Comparison of ENCODE assay signal across 1 cellular context in genomic region chr12:113965951-113966797, GRCh38.
TF ChIP-seq lines count a peak whose summit lies in the region.

A gene with protein sequence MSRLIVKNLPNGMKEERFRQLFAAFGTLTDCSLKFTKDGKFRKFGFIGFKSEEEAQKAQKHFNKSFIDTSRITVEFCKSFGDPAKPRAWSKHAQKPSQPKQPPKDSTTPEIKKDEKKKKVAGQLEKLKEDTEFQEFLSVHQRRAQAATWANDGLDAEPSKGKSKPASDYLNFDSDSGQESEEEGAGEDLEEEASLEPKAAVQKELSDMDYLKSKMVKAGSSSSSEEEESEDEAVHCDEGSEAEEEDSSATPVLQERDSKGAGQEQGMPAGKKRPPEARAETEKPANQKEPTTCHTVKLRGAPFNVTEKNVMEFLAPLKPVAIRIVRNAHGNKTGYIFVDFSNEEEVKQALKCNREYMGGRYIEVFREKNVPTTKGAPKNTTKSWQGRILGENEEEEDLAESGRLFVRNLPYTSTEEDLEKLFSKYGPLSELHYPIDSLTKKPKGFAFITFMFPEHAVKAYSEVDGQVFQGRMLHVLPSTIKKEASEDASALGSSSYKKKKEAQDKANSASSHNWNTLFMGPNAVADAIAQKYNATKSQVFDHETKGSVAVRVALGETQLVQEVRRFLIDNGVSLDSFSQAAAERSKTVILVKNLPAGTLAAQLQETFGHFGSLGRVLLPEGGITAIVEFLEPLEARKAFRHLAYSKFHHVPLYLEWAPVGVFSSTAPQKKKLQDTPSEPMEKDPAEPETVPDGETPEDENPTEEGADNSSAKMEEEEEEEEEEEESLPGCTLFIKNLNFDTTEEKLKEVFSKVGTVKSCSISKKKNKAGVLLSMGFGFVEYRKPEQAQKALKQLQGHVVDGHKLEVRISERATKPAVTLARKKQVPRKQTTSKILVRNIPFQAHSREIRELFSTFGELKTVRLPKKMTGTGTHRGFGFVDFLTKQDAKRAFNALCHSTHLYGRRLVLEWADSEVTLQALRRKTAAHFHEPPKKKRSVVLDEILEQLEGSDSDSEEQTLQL (minus strand): TSS chr12:113966325. CDS start chr12:113966227, 98 bp downstream.

TF ChIP-seq in K562, 482 proteins besides CTCF, POLR2A, EP300 and RAD21 (continued from another document and continues in another):
- TF ChIP-seq ARID2 (IDR thresholded peaks at IDR 0.05) (peak; percentile 85), ETV1 (tag; conservative IDR thresholded peaks at IDR 0.05; ENCODE audit: low read depth) (peak; percentile 96), ZKSCAN3 (CRISPR knock-in tag; IDR thresholded peaks at IDR 0.05) (no peak), ZNF282 (CRISPR knock-in tag; IDR thresholded peaks at IDR 0.05) (no peak), RFX5 (IDR thresholded peaks at IDR 0.05; ENCODE audit: low read depth, low read length) (no peak), MYC (IDR thresholded peaks at IDR 0.05; ENCODE audit: low read depth, low read length) (peak; percentile 86), MYC (CRISPR knock-in tag; IDR thresholded peaks at IDR 0.05; ENCODE audit: borderline replicate concordance, low read depth) (no peak), RBM25 (IDR thresholded peaks at IDR 0.05; ENCODE audit: low read depth, low read length, severe bottlenecking) (no peak), PURB (CRISPR knock-in tag; IDR thresholded peaks at IDR 0.05; ENCODE audit: low read depth) (no peak), SPI1 (IDR thresholded peaks at IDR 0.05; ENCODE audit: borderline replicate concordance, low read depth, low read length) (0 out of 2 replicates have a peak, but pooled peaks have one; percentile 15), SMAD1 (IDR thresholded peaks at IDR 0.05; ENCODE audit: low read depth, low read length, partially characterized antibody) (peak; percentile 35), CTBP1 (IDR thresholded peaks at IDR 0.05; ENCODE audit: borderline replicate concordance) (peak; percentile 33; the same call in 1 of the 2 replicates), PHTF2 (CRISPR knock-in tag; IDR thresholded peaks at IDR 0.05) (no peak), SRSF3 (IDR thresholded peaks at IDR 0.05; ENCODE audit: insufficient read depth, low read length) (no peak), CCNT2 (IDR thresholded peaks at IDR 0.05; ENCODE audit: borderline replicate concordance, extremely low read depth, insufficient read length, low read depth, low read length) (no peak), EP400 (IDR thresholded peaks at IDR 0.05) (peak; percentile 66), SOX6 (IDR thresholded peaks at IDR 0.05) (peak; percentile 20; the same call in 1 of the 2 replicates), KLF1 (tag; IDR thresholded peaks at IDR 0.05) (peak; percentile 69; the same call in 1 of the 2 replicates), ARID4B (CRISPR knock-in tag; IDR thresholded peaks at IDR 0.05) (peak; percentile 100), FOSL1 (tag; conservative IDR thresholded peaks at IDR 0.05) (peak; percentile 41; the same call in 1 of the 2 replicates), MYBL2 (IDR thresholded peaks at IDR 0.05; ENCODE audit: low read depth) (no peak), MYBL2 (CRISPR knock-in tag; IDR thresholded peaks at IDR 0.05; ENCODE audit: borderline replicate concordance) (no peak), CLOCK (CRISPR knock-in tag; IDR thresholded peaks at IDR 0.05; ENCODE audit: borderline replicate concordance) (peak; percentile 55; the same call in 1 of the 2 replicates), BHLHE40 (IDR thresholded peaks at IDR 0.05; ENCODE audit: low read length) (peak; percentile 65), HDAC1 (IDR thresholded peaks at IDR 0.05) (peak; percentile 98 to 100), SAP30 (IDR thresholded peaks at IDR 0.05; ENCODE audit: borderline replicate concordance, insufficient read depth, low read depth, low read length, poor library complexity, severe bottlenecking) (peak; percentile 100), SRF (CRISPR knock-in tag; IDR thresholded peaks at IDR 0.05) (peak in 1 of 2 experiments; percentile 95; a peak in 2 of 4 replicates), IRF2 (CRISPR knock-in tag; IDR thresholded peaks at IDR 0.05) (no peak), ATF3 (IDR thresholded peaks at IDR 0.05) (peak; percentile 21; the same call in 1 of the 2 replicates), ATF3 (CRISPR knock-in tag; conservative IDR thresholded peaks at IDR 0.05) (no peak), KAT2B (IDR thresholded peaks at IDR 0.05; ENCODE audit: low read depth, low read length) (no peak), ZNF717 (CRISPR knock-in tag; IDR thresholded peaks at IDR 0.05) (no peak), STAT5B (CRISPR knock-in tag; IDR thresholded peaks at IDR 0.05) (no peak), ZNF324 (CRISPR knock-in tag; IDR thresholded peaks at IDR 0.05) (peak; percentile 61), HEY1 (CRISPR knock-in tag; IDR thresholded peaks at IDR 0.05; ENCODE audit: borderline replicate concordance) (no peak), SMC3 (conservative IDR thresholded peaks at IDR 0.05; ENCODE audit: insufficient read depth, low read depth, low read length) (peak; percentile 43; the same call in 1 of the 2 replicates), TFE3 (CRISPR knock-in tag; IDR thresholded peaks at IDR 0.05) (peak; percentile 96), ZKSCAN1 (IDR thresholded peaks at IDR 0.05; ENCODE audit: low read depth, low read length) (no peak), ELF1 (tag; IDR thresholded peaks at IDR 0.05) (peak; percentile 96), MCM2 (IDR thresholded peaks at IDR 0.05; ENCODE audit: low read depth) (no peak), ZNF584 (CRISPR knock-in tag; IDR thresholded peaks at IDR 0.05; ENCODE audit: low read depth) (no peak), HNRNPLL (IDR thresholded peaks at IDR 0.05; ENCODE audit: low read depth, low read length, poor library complexity, severe bottlenecking) (peak; percentile 43)
- TF ChIP-seq, protein P1, sequence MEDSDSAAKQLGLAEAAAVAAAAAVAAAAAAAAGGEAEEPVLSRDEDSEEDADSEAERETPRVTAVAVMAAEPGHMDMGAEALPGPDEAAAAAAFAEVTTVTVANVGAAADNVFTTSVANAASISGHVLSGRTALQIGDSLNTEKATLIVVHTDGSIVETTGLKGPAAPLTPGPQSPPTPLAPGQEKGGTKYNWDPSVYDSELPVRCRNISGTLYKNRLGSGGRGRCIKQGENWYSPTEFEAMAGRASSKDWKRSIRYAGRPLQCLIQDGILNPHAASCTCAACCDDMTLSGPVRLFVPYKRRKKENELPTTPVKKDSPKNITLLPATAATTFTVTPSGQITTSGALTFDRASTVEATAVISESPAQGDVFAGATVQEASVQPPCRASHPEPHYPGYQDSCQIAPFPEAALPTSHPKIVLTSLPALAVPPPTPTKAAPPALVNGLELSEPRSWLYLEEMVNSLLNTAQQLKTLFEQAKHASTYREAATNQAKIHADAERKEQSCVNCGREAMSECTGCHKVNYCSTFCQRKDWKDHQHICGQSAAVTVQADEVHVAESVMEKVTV (CRISPR knock-in tag; IDR thresholded peaks at IDR 0.05), result peak; percentile 20; the same call in 1 of the 2 replicates
- TF ChIP-seq, protein P2, sequence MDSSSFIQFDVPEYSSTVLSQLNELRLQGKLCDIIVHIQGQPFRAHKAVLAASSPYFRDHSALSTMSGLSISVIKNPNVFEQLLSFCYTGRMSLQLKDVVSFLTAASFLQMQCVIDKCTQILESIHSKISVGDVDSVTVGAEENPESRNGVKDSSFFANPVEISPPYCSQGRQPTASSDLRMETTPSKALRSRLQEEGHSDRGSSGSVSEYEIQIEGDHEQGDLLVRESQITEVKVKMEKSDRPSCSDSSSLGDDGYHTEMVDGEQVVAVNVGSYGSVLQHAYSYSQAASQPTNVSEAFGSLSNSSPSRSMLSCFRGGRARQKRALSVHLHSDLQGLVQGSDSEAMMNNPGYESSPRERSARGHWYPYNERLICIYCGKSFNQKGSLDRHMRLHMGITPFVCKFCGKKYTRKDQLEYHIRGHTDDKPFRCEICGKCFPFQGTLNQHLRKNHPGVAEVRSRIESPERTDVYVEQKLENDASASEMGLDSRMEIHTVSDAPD (CRISPR knock-in tag; IDR thresholded peaks at IDR 0.05), result no peak
- TF ChIP-seq, protein P3, sequence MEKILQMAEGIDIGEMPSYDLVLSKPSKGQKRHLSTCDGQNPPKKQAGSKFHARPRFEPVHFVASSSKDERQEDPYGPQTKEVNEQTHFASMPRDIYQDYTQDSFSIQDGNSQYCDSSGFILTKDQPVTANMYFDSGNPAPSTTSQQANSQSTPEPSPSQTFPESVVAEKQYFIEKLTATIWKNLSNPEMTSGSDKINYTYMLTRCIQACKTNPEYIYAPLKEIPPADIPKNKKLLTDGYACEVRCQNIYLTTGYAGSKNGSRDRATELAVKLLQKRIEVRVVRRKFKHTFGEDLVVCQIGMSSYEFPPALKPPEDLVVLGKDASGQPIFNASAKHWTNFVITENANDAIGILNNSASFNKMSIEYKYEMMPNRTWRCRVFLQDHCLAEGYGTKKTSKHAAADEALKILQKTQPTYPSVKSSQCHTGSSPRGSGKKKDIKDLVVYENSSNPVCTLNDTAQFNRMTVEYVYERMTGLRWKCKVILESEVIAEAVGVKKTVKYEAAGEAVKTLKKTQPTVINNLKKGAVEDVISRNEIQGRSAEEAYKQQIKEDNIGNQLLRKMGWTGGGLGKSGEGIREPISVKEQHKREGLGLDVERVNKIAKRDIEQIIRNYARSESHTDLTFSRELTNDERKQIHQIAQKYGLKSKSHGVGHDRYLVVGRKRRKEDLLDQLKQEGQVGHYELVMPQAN (IDR thresholded peaks at IDR 0.05; ENCODE audit: borderline replicate concordance), result peak; percentile 100
- TF ChIP-seq, protein P4, sequence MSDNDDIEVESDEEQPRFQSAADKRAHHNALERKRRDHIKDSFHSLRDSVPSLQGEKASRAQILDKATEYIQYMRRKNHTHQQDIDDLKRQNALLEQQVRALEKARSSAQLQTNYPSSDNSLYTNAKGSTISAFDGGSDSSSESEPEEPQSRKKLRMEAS (CRISPR knock-in tag; IDR thresholded peaks at IDR 0.05), result peak; percentile 98
